Comparison of ENCODE assay signal across 8 cellular contexts in genomic region chr6:13614126-13614925, GRCh38. TPM values are rescaled to one million over a fixed set of nuclear protein-coding genes. Genes with fewer than 3 reads are reported as not detected.
DNase-seq lines count a peak whose midpoint lies in the region; ATAC-seq and TF ChIP-seq lines count a peak whose summit lies in the region.

No MANE protein-coding gene starts in this region.

- DNase-seq in NCI-H1092 treated with DMSO at 0.1 percent for 48 hours (lab: John Stamatoyannopoulos, UW) (peak; percentile 18), NCI-H1092 (lab: John Stamatoyannopoulos, UW) (no peak), IMR-90 (no peak), endodermal cell (peak; percentile 81), thyroid gland (peak; percentile 66 to 70)

- no peaks in the 10 kb centered on the region for H3K9me3 Mint-ChIP-seq in T-helper 1 cell treated with Interleukin-12 subunit alpha and Interleukin-12 subunit beta and Interleukin-4 antibody, amounts not matched to agents 30 μg/mL and 1 μg/mL, for 36 hours
- H3K9me3 Mint-ChIP-seq in endodermal cell, result no peaks in the 10 kb centered on the region

- H3K18ac ChIP-seq in IMR-90 (ENCODE audit: low read depth, low read length), result peak overlapping the region; percentile 15

- H3K9me3 ChIP-seq in IMR-90 (ENCODE audit: control insufficient read depth, insufficient read depth, low read length) (no peaks in the 10 kb centered on the region), endodermal cell (ENCODE audit: control insufficient read depth, low read length) (no peaks in the 10 kb centered on the region), mesodermal cell (ENCODE audit: control insufficient read depth, low read length) (no peaks in the 10 kb centered on the region), thyroid gland (no peaks in the 10 kb centered on the region)

- TF ChIP-seq CTCF in IMR-90 (conservative IDR thresholded peaks at IDR 0.05; ENCODE audit: low read depth, low read length), result no peak
- TF ChIP-seq CTCF in endodermal cell (conservative IDR thresholded peaks at IDR 0.05), result no peak
- TF ChIP-seq CTCF in thyroid gland (IDR thresholded peaks at IDR 0.05), result no peak

- H3K4me1 Mint-ChIP-seq in T-helper 1 cell treated with Interleukin-12 subunit alpha and Interleukin-12 subunit beta and Interleukin-4 antibody, amounts not matched to agents 30 μg/mL and 1 μg/mL, for 36 hours (ENCODE audit: low read depth), result peaks cover 44% of the 10 kb centered on the region
- peaks cover 18% of the 10 kb centered on the region for H3K4me1 Mint-ChIP-seq in endodermal cell

- H4K20me1 ChIP-seq in IMR-90 (ENCODE audit: insufficient read depth, low read length), result peaks cover 9% of the 10 kb centered on the region; the same call in 1 of the 2 replicates

- TSS peak; percentile 69 for BruUV-seq in IMR-90 (replicated peaks; lab: Mats Ljungman, UMichigan)

- H3K4me2 ChIP-seq in IMR-90 (ENCODE audit: low read depth, low read length), result peak overlapping the region; percentile 69

- peak overlapping the region; percentile 40 for H4K5ac ChIP-seq in IMR-90 (ENCODE audit: low read depth, low read length)

- peaks cover 5% of the 10 kb centered on the region; the same call in 1 of the 2 replicates for H3K4me1 ChIP-seq in IMR-90 (ENCODE audit: control insufficient read depth, insufficient read depth, low read length)
- H3K4me1 ChIP-seq in endodermal cell (ENCODE audit: control insufficient read depth, insufficient read depth, low read length), result peaks cover 3% of the 10 kb centered on the region
- peaks cover 14% of the 10 kb centered on the region for H3K4me1 ChIP-seq in mesodermal cell (ENCODE audit: control insufficient read depth, insufficient read depth, low read length, poor library complexity, severe bottlenecking)
- H3K4me1 ChIP-seq in thyroid gland, result peaks cover 7 to 32% of the 10 kb centered on the region in 2 donors

- peak overlapping the region; percentile 88 for H3K23ac ChIP-seq in IMR-90 (ENCODE audit: low read depth, low read length)

- peak overlapping the region; percentile 87 for H3K14ac ChIP-seq in IMR-90 (replicated peaks; ENCODE audit: low read depth, low read length)

- H3K36me3 Mint-ChIP-seq in T-helper 1 cell treated with Interleukin-12 subunit alpha and Interleukin-12 subunit beta and Interleukin-4 antibody, amounts not matched to agents 30 μg/mL and 1 μg/mL, for 36 hours (ENCODE audit: low read depth), result peaks cover 27% of the 10 kb centered on the region
- peaks cover 26% of the 10 kb centered on the region for H3K36me3 Mint-ChIP-seq in endodermal cell (ENCODE audit: low read depth)

- TF ChIP-seq RAD21 in IMR-90 (IDR thresholded peaks at IDR 0.05; ENCODE audit: low read length), result no peak

- peak overlapping the region; percentile 81 for H3K56ac ChIP-seq in IMR-90 (ENCODE audit: extremely low read depth, insufficient read depth, low read length)

- peak overlapping the region; percentile 75 for H3K27ac ChIP-seq in IMR-90 (ENCODE audit: insufficient read depth, low read length)
- H3K27ac ChIP-seq in endodermal cell (ENCODE audit: low read depth, low read length), result peak overlapping the region; percentile 60
- H3K27ac ChIP-seq in mesodermal cell (ENCODE audit: low read depth, low read length, severe bottlenecking), result peak overlapping the region; percentile 88
- peak overlapping the region; percentile 44 to 82 (median 49) for H3K27ac ChIP-seq in thyroid gland

- peak overlapping the region; percentile 67; the same call in 1 of the 2 replicates for H2BK120ac ChIP-seq in IMR-90 (ENCODE audit: low read depth, low read length)

- intact Hi-C loops in IMR-90 (cut with micrococcal nuclease), result loop anchor here (2.0 kb wide), 4 partner anchors 40 to 260 kb away; partner anchors contain the start of genes GFOD1 and SIRT5
- intact Hi-C loops in thyroid gland (cut with DNase I), result no loop called here

- no peaks in the 10 kb centered on the region for H3K27me3 Mint-ChIP-seq in T-helper 1 cell treated with Interleukin-12 subunit alpha and Interleukin-12 subunit beta and Interleukin-4 antibody, amounts not matched to agents 30 μg/mL and 1 μg/mL, for 36 hours (ENCODE audit: low read depth)
- H3K27me3 Mint-ChIP-seq in endodermal cell (ENCODE audit: insufficient read depth), result no peaks in the 10 kb centered on the region

- H2AFZ ChIP-seq in IMR-90 (replicated peaks; ENCODE audit: low read length, poor library complexity), result peak overlapping the region; percentile 98

- H2BK15ac ChIP-seq in IMR-90 (ENCODE audit: low read depth, low read length), result no peak overlapping the region

- ATAC-seq in GM21717 (IDR thresholded peaks at IDR 0.05; ENCODE audit: unreplicated experiment) (peak; percentile 21), IMR-90 (ENCODE audit: low read depth) (peak; percentile 42)

- H3K4me3 ChIP-seq in IMR-90 (ENCODE audit: insufficient read depth, low read depth, low read length), result peak overlapping the region; percentile 64
- peak overlapping the region; percentile 97 for H3K4me3 ChIP-seq in endodermal cell (ENCODE audit: low read length)
- H3K4me3 ChIP-seq in mesodermal cell (ENCODE audit: extremely low read depth, insufficient read depth, low read length, poor library complexity, severe bottlenecking), result peak overlapping the region; percentile 99
- peak overlapping the region; percentile 21 to 96 (median 65) for H3K4me3 ChIP-seq in thyroid gland (replicated peaks in 1 of 3)

- in situ Hi-C loops in IMR-90 (cut with MboI; ENCODE audit: low sequenced_read_pairs), result no loop called here

- H3K79me1 ChIP-seq in IMR-90 (ENCODE audit: low read depth in 1 of 2, low read length in 2 of 2), result peaks cover 21 to 32% of the 10 kb centered on the region in 2 experiments

- 0 out of 2 replicates have a peak, but pooled peaks cover 5% of the 10 kb centered on the region for H3K9me1 ChIP-seq in IMR-90 (ENCODE audit: insufficient read depth, low read length)

- dilution Hi-C loops in IMR-90 (cut with HindIII; ENCODE audit: low sequenced_read_pairs, unreplicated experiment), result no loop called here

- H2BK5ac ChIP-seq in IMR-90 (ENCODE audit: low read depth, low read length, poor library complexity, severe bottlenecking), result peak overlapping the region; percentile 77

- H4K8ac ChIP-seq in IMR-90 (ENCODE audit: low read depth in 2 of 2, low read length in 2 of 2), result peak overlapping the region; percentile 72 to 77

- H2AK9ac ChIP-seq in IMR-90 (replicated peaks; ENCODE audit: low read depth, low read length, poor library complexity), result peak overlapping the region; percentile 99

- POLR2A ChIA-PET in IMR-90 (lab: Charles Lee; ENCODE audit: unreplicated experiment), result interaction anchor here (1.0 kb wide), 2 partner anchors 174 to 286 kb away, joined by 3 read pairs; partner anchors contain the start of gene TBC1D7

- peak overlapping the region; percentile 97 for H3K4me3 Mint-ChIP-seq in T-helper 1 cell treated with Interleukin-12 subunit alpha and Interleukin-12 subunit beta and Interleukin-4 antibody, amounts not matched to agents 30 μg/mL and 1 μg/mL, for 36 hours
- peak overlapping the region; percentile 99 for H3K4me3 Mint-ChIP-seq in endodermal cell

- H3K4ac ChIP-seq in IMR-90 (ENCODE audit: low read depth, low read length), result peak overlapping the region; percentile 87

- H2BK20ac ChIP-seq in IMR-90 (ENCODE audit: low read depth, low read length), result no peak overlapping the region

- TF ChIP-seq POLR2A in IMR-90 (IDR thresholded peaks at IDR 0.05; ENCODE audit: low read depth, low read length) (no peak), thyroid gland (IDR thresholded peaks at IDR 0.05) (no peak)

- WGBS in IMR-90 (ENCODE audit: extremely low coverage in 2 of 2, insufficient read length in 1 of 2), 2 experiments, result 9% methylated on average over 20 of the region's 38 CpGs; no CpG with 5 or more reads in 1 of the 2 experiments
- 8 to 17% methylated on average over 19 to 38 of the region's 38 CpGs for WGBS in endodermal cell (ENCODE audit: insufficient coverage in 1 of 2, insufficient read length in 1 of 2), 2 experiments
- WGBS in mesodermal cell (ENCODE audit: insufficient coverage in 2 of 2), 2 experiments, result 6 to 7% methylated on average over 32 to 34 of the region's 38 CpGs
- 9 to 10% methylated on average over 25 to 28 of the region's 38 CpGs for WGBS in thyroid gland, 2 donors

- H2AK5ac ChIP-seq in IMR-90 (ENCODE audit: low read depth, low read length), result peak overlapping the region; percentile 67

- peak overlapping the region; percentile 96 for H3K27ac Mint-ChIP-seq in T-helper 1 cell treated with Interleukin-12 subunit alpha and Interleukin-12 subunit beta and Interleukin-4 antibody, amounts not matched to agents 30 μg/mL and 1 μg/mL, for 36 hours
- H3K27ac Mint-ChIP-seq in endodermal cell, result peak overlapping the region; percentile 97

- H3K36me3 ChIP-seq in IMR-90 (ENCODE audit: control insufficient read depth, insufficient read depth, low read length), result peaks cover 12% of the 10 kb centered on the region
- peaks cover 26% of the 10 kb centered on the region for H3K36me3 ChIP-seq in endodermal cell (ENCODE audit: control insufficient read depth, insufficient read depth, low read length)
- H3K36me3 ChIP-seq in mesodermal cell (ENCODE audit: control insufficient read depth, insufficient read depth, low read length), result peaks cover 27% of the 10 kb centered on the region
- H3K36me3 ChIP-seq in thyroid gland, result peaks cover 15 to 22% of the 10 kb centered on the region in 2 donors

- CTCF ChIA-PET in IMR-90 (lab: Yijun Ruan, JAX), result interaction anchor here (0.7 to 1.4 kb wide), 7 partner anchors 10 to 311 kb away, joined by 3 to 5 read pairs (median 4); partner anchors contain the start of gene RANBP9

- H3K27me3 ChIP-seq in IMR-90 (ENCODE audit: control insufficient read depth, insufficient read depth, low read length) (no peaks in the 10 kb centered on the region), endodermal cell (ENCODE audit: control insufficient read depth, insufficient read depth, low read length, poor library complexity, severe bottlenecking) (no peaks in the 10 kb centered on the region), thyroid gland (no peaks in the 10 kb centered on the region)

- H3K9ac ChIP-seq in IMR-90 (ENCODE audit: low read depth, low read length) (peak overlapping the region; percentile 72), endodermal cell (ENCODE audit: extremely low read depth, low read length, poor library complexity, severe bottlenecking) (peak overlapping the region; percentile 83)

- peak overlapping the region; percentile 94 for H4K91ac ChIP-seq in IMR-90 (ENCODE audit: insufficient read depth, low read depth, low read length)

RNA-seq across cellular contexts. Expression of gene NOL7, which starts 0.8 kb away (rescaled TPM):
- 21.3 and 60.8 TPM in 2 replicates for total RNA-seq in IMR-90 (2012; rRNA removed)
- polyA plus RNA-seq in IMR-90 (2012; rRNA removed), result 33.4 and 34.5 TPM in 2 replicates
- 36.6 and 39.1 TPM in 2 replicates for polyA plus RNA-seq in IMR-90 (2012; cell fraction: cytosol; rRNA removed)
- 16.3 and 34.0 TPM in 2 replicates for polyA plus RNA-seq in IMR-90 (2012; cell fraction: nucleus; rRNA removed; ENCODE audit: low replicate concordance)
- total RNA-seq in endodermal cell, result 10 to 100 TPM; 47.8 to 52.9 TPM
- polyA plus RNA-seq in endodermal cell (2013, experiment 1 of 2), result 63.0 TPM
- 63.5 TPM for polyA plus RNA-seq in endodermal cell (2013, experiment 2 of 2)
- polyA plus RNA-seq in mesodermal cell (2013, experiment 1 of 2), result 76.9 TPM
- 93.0 TPM for polyA plus RNA-seq in mesodermal cell (2013, experiment 2 of 2)
- total RNA-seq in thyroid gland, result 100 to 1,000 TPM in 2 of 4 donors, 10 to 100 TPM in 2; 62.9 to 133 (median 101) TPM

RNA-seq across cellular contexts. Expression of gene SIRT5, which starts 39.9 kb away (rescaled TPM):
- 5.0 and 5.2 TPM in 2 replicates for total RNA-seq in IMR-90 (2012; rRNA removed)
- 4.6 and 4.7 TPM in 2 replicates for polyA plus RNA-seq in IMR-90 (2012; rRNA removed)
- polyA plus RNA-seq in IMR-90 (2012; cell fraction: cytosol; rRNA removed), result 2.8 TPM in 2 replicates
- 7.5 and 18.8 TPM in 2 replicates for polyA plus RNA-seq in IMR-90 (2012; cell fraction: nucleus; rRNA removed; ENCODE audit: low replicate concordance)
- 10 to 100 TPM; 12.1 to 19.0 TPM for total RNA-seq in endodermal cell
- 8.9 TPM for polyA plus RNA-seq in endodermal cell (2013, experiment 1 of 2)
- polyA plus RNA-seq in endodermal cell (2013, experiment 2 of 2), result 9.6 TPM
- polyA plus RNA-seq in mesodermal cell (2013, experiment 1 of 2), result 10.1 TPM
- polyA plus RNA-seq in mesodermal cell (2013, experiment 2 of 2), result 9.2 TPM
- 10 to 100 TPM; 10.5 to 20.4 (median 12.4) TPM for total RNA-seq in thyroid gland

Comparison
In these comparisons a context has a peak if more than half of its experiments do, and no peak if none do; other contexts are left out.
1. DNase-seq: peak in NCI-H1092 treated with DMSO at 0.1 percent for 48 hours (single experiment), endodermal cell (single experiment) and thyroid gland (2 of 2); none in NCI-H1092 (single experiment) and IMR-90 (single experiment).
2. Peak in every context shown above with its lines, with median percentiles within 50 percentile points of each other: H3K27ac ChIP-seq and H3K4me3 ChIP-seq.